8 cellular contexts compared by ENCODE assay signal in the genomic region with DNA sequence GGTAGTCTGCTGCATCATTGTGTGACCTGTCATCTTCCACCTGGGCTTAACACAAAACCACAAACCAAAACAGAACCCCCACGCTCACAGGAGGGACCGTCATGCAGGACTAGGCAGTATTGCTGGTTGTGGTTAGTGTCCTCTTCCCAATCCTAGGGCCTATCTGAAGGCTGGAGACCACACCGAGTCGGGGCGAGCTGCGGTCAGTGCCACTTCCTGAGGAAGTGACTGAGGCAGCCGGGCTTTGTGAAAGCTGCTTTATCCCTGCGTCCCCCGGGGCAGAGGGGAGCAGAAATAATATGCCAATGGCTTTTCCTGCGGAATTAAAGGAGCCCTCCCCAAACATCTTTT. TPM values are rescaled to one million over a fixed set of nuclear protein-coding genes. Genes with fewer than 3 reads are reported as not detected.
DNase-seq lines count a peak whose midpoint lies in the region; ATAC-seq, FAIRE-seq and TF ChIP-seq lines count a peak whose summit lies in the region.

No MANE protein-coding gene starts in this region.

- DNase-seq in MV-4-11 (lab: John Stamatoyannopoulos, UW) (peak; percentile 98), cardiac fibroblast (ENCODE audit: low read depth in 2 of 2) (peak; percentile 67 to 88), lung microvascular endothelial cell (ENCODE audit: low read depth in 2 of 2) (peak; percentile 82 to 90), urothelium cell line (ENCODE audit: low spot score) (peak; percentile 44), NCI-H1694 treated with DMSO at 0.1 percent for 48 hours (lab: John Stamatoyannopoulos, UW) (no peak), NCI-H187 treated with DMSO at 0.1 percent for 48 hours (lab: John Stamatoyannopoulos, UW) (no peak)

- peaks cover 21 to 37% (median 23%) of the 10 kb centered on the region in 10 experiments for H3K4me1 ChIP-seq in BLaER1 treated with 17β-estradiol and CSF1 and Interleukin-3, amounts not matched to agents 10 nM and 100 nM

- FAIRE-seq in urothelium cell line (lab: Jason Lieb, UNC): no peak

- peak overlapping the region in 4 of 10 experiments; percentile 20 to 54 (median 45); a peak in 7 of 20 replicates for H3K4me3 ChIP-seq in BLaER1 treated with 17β-estradiol and CSF1 and Interleukin-3, amounts not matched to agents 10 nM and 100 nM
- no peak overlapping the region for H3K4me3 ChIP-seq in cardiac fibroblast (replicated peaks in 1 of 2; ENCODE audit: low read depth in 2 of 2, low read length in 2 of 2)

- peak; percentile 79 for ATAC-seq in GM21447 (IDR thresholded peaks at IDR 0.05; ENCODE audit: unreplicated experiment)

- TF ChIP-seq CTCF in cardiac fibroblast (IDR thresholded peaks at IDR 0.05; ENCODE audit: low read depth, low read length): no peak

- no peaks in the 10 kb centered on the region for H3K36me3 ChIP-seq in BLaER1 treated with 17β-estradiol and CSF1 and Interleukin-3, amounts not matched to agents 10 nM and 100 nM

- peak overlapping the region in 6 of 11 experiments; percentile 6 to 65 (median 54); a peak in 9 of 22 replicates for H3K27ac ChIP-seq in BLaER1 treated with 17β-estradiol and CSF1 and Interleukin-3, amounts not matched to agents 10 nM and 100 nM

- peaks cover 31 to 82% (median 60%) of the 10 kb centered on the region in 11 experiments; a peak in 21 of 22 replicates for H3K27me3 ChIP-seq in BLaER1 treated with 17β-estradiol and CSF1 and Interleukin-3, amounts not matched to agents 10 nM and 100 nM

- peak overlapping the region; percentile 60 to 92 (median 77) for H3K4me2 ChIP-seq in BLaER1 treated with 17β-estradiol and CSF1 and Interleukin-3, amounts not matched to agents 10 nM and 100 nM

- H4K20me1 ChIP-seq in BLaER1 treated with 17β-estradiol and CSF1 and Interleukin-3, amounts not matched to agents 10 nM and 100 nM: peaks cover 0 to 18% (median 8%) of the 10 kb centered on the region in 11 experiments; a peak in 10 of 22 replicates

- H3K9ac ChIP-seq in BLaER1 treated with 17β-estradiol and CSF1 and Interleukin-3, amounts not matched to agents 10 nM and 100 nM: peak overlapping the region in 4 of 11 experiments; percentile 24 to 56 (median 32); a peak in 4 of 22 replicates

- no peaks in the 10 kb centered on the region for H3K9me3 ChIP-seq in BLaER1 treated with 17β-estradiol and CSF1 and Interleukin-3, amounts not matched to agents 10 nM and 100 nM (replicated peaks in 1 of 11)

RNA-seq across cellular contexts. Expression of a gene that starts 22.9 kb away (rescaled TPM):
- total RNA-seq in lung microvascular endothelial cell: 26.4 and 42.7 TPM in 2 replicates

Comparison
In these comparisons a context has a peak if more than half of its experiments do, and no peak if none do; other contexts are left out.
1. DNase-seq: peak in MV-4-11 (single experiment), cardiac fibroblast (2 of 2), lung microvascular endothelial cell (2 of 2) and urothelium cell line (single experiment); none in NCI-H1694 treated with DMSO at 0.1 percent for 48 hours (single experiment) and NCI-H187 treated with DMSO at 0.1 percent for 48 hours (single experiment).